ENCODE assay signal across 8 cellular contexts in genomic region chr21:44456207-44456914, GRCh38. TPM values are rescaled to one million over a fixed set of nuclear protein-coding genes. Genes with fewer than 3 reads are reported as not detected.
DNase-seq lines count a peak whose midpoint lies in the region; FAIRE-seq and TF ChIP-seq lines count a peak whose summit lies in the region.
"Had no signal": no experiment of that assay in that cellular context is flagged by ENCODE, and none has a peak within 500 bp of the region (broad histone marks: within the 10 kb centered on the region; RNA-seq: fewer than 3 reads in every experiment).

No MANE protein-coding gene starts in this region.

- in situ Hi-C loops in astrocyte of the spinal cord (cut with HindIII; ENCODE audit: low sequenced_read_pairs): no loop called here

- H3K27me3 ChIP-seq in HUES64 (ENCODE audit: insufficient read depth, low read length): peaks cover 12% of the 10 kb centered on the region
- no peaks in the 10 kb centered on the region for H3K27me3 ChIP-seq in liver (ENCODE audit: control insufficient read depth in 4 of 4, insufficient read depth in 4 of 4, low read length in 3 of 4)
- peaks cover 0 to 1% (median 0%) of the 10 kb centered on the region in 5 donors for H3K27me3 ChIP-seq in subcutaneous abdominal adipose tissue (ENCODE audit: control insufficient read depth in 5 of 5, insufficient read depth in 4 of 5, low read length in 5 of 5)

- H3K9ac ChIP-seq in HUES64 (ENCODE audit: low read depth, low read length) (no peak overlapping the region), liver (ENCODE audit: low read depth in 1 of 2, low read length in 2 of 2) (peak overlapping the region; percentile 59 to 82), subcutaneous abdominal adipose tissue (ENCODE audit: low read length in 5 of 5) (peak overlapping the region in 4 of 5 donors; percentile 18 to 63 (median 58))

- no peak for TF ChIP-seq RAD21 in liver (IDR thresholded peaks at IDR 0.05)

- H3K4me3 ChIP-seq in HUES64 (ENCODE audit: low read length) (peak overlapping the region; percentile 67), astrocyte of the spinal cord (ENCODE audit: low read depth, low read length) (peak overlapping the region; percentile 42), liver (ENCODE audit: low read depth in 1 of 3, low read length in 3 of 3) (peak overlapping the region; percentile 41 to 91 (median 68)), subcutaneous abdominal adipose tissue (ENCODE audit: low read depth in 1 of 5, low read length in 5 of 5) (peak overlapping the region in 4 of 5 donors; percentile 68 to 75 (median 70))

- no peak for TF ChIP-seq CTCF in astrocyte of the spinal cord (IDR thresholded peaks at IDR 0.05; ENCODE audit: low read depth, low read length)
- TF ChIP-seq CTCF in liver (IDR thresholded peaks at IDR 0.05; ENCODE audit: low read depth, low read length, missing input control): no peak

- H3K4me1 ChIP-seq in HUES64 (ENCODE audit: insufficient read depth, low read length) (no peaks in the 10 kb centered on the region), liver (ENCODE audit: control insufficient read depth in 4 of 4, insufficient read depth in 4 of 4, low read length in 3 of 4) (peaks cover 20 to 61% (median 42%) of the 10 kb centered on the region in 4 donors), subcutaneous abdominal adipose tissue (ENCODE audit: control insufficient read depth in 5 of 5, insufficient read depth in 5 of 5, low read length in 5 of 5) (peaks cover 0 to 34% (median 10%) of the 10 kb centered on the region in 5 donors)

- H3K36me3 ChIP-seq in HUES64 (ENCODE audit: insufficient read depth, low read length) (no peaks in the 10 kb centered on the region), liver (ENCODE audit: control insufficient read depth in 4 of 4, insufficient read depth in 3 of 4, low read depth in 1 of 4, low read length in 3 of 4) (no peaks in the 10 kb centered on the region), subcutaneous abdominal adipose tissue (ENCODE audit: control insufficient read depth in 5 of 5, insufficient read depth in 5 of 5, low read length in 5 of 5) (peaks cover 0 to 10% (median 8%) of the 10 kb centered on the region in 5 donors)

- H3K27ac ChIP-seq in HUES64 (ENCODE audit: low read depth, low read length) (no peak overlapping the region), liver (ENCODE audit: low read depth in 1 of 2, low read length in 2 of 2) (peak overlapping the region; percentile 69 to 94), subcutaneous abdominal adipose tissue (ENCODE audit: low read depth, low read length) (no peak overlapping the region)

- WGBS in HUES64: 84% methylated on average over 36 of the region's 36 CpGs
- WGBS in liver: 40% methylated on average over 36 of the region's 36 CpGs

- no peak for FAIRE-seq in frontal cortex (lab: Jason Lieb, UNC)
- FAIRE-seq: GM19239 had no signal

- DNase-seq in astrocyte of the spinal cord (ENCODE audit: low read depth, low spot score) (no peak), EL (no peak), frontal cortex (ENCODE audit: low spot score in 2 of 2) (no peak), kidney tubule cell (ENCODE audit: low spot score) (no peak)

- H3K9me3 ChIP-seq in HUES64 (ENCODE audit: insufficient read depth, low read depth, low read length) (peaks cover 2% of the 10 kb centered on the region; the same call in 1 of the 2 replicates), liver (ENCODE audit: control insufficient read depth in 4 of 4, low read length in 3 of 4) (no peaks in the 10 kb centered on the region), subcutaneous abdominal adipose tissue (ENCODE audit: control insufficient read depth in 5 of 5, low read length in 5 of 5) (peaks cover 0 to 16% (median 8%) of the 10 kb centered on the region in 5 donors)

TF ChIP-seq in liver, 16 proteins besides CTCF, POLR2A, EP300 and RAD21:
- TF ChIP-seq HNF4A (conservative IDR thresholded peaks at IDR 0.05): no peak
- TF ChIP-seq, protein P1, sequence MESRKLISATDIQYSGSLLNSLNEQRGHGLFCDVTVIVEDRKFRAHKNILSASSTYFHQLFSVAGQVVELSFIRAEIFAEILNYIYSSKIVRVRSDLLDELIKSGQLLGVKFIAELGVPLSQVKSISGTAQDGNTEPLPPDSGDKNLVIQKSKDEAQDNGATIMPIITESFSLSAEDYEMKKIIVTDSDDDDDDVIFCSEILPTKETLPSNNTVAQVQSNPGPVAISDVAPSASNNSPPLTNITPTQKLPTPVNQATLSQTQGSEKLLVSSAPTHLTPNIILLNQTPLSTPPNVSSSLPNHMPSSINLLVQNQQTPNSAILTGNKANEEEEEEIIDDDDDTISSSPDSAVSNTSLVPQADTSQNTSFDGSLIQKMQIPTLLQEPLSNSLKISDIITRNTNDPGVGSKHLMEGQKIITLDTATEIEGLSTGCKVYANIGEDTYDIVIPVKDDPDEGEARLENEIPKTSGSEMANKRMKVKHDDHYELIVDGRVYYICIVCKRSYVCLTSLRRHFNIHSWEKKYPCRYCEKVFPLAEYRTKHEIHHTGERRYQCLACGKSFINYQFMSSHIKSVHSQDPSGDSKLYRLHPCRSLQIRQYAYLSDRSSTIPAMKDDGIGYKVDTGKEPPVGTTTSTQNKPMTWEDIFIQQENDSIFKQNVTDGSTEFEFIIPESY (IDR thresholded peaks at IDR 0.05): no peak
- no peak for TF ChIP-seq TAF1 (conservative IDR thresholded peaks at IDR 0.05)

RNA-seq across cellular contexts. Expression of gene LRRC3, which starts 1.1 kb away (rescaled TPM):
- 3.5 TPM for polyA plus RNA-seq in HUES64 (2013, experiment 1 of 2)
- polyA plus RNA-seq in HUES64 (2013, experiment 2 of 2): 4.4 TPM
- total RNA-seq in liver (10 to 100 TPM in 1 of 2 donors, 1 to 10 TPM in 1; 3.0 to 14.2 TPM), frontal cortex (3.7 TPM)
- polyA plus RNA-seq in liver: 10 to 100 TPM in 1 of 2 donors, 1 to 10 TPM in 1; 3.9 to 11.1 TPM

Comparison
In these comparisons a context has a peak if more than half of its experiments do, and no peak if none do; other contexts are left out.
1. H3K27ac ChIP-seq: peak in liver (2 of 2); none in HUES64 (single experiment) and subcutaneous abdominal adipose tissue (single experiment).
2. Peak in every context shown above with its lines, with median percentiles within 50 percentile points of each other: H3K4me3 ChIP-seq.